In genomic region chr18:32301976-32302743, GRCh38 we compare ENCODE assay signal across 9 cellular contexts.
DNase-seq lines count a peak whose midpoint lies in the region; ATAC-seq, FAIRE-seq and TF ChIP-seq lines count a peak whose summit lies in the region.
"Had no signal": no experiment of that assay in that cellular context is flagged by ENCODE, and none has a peak within 500 bp of the region (broad histone marks: within the 10 kb centered on the region; RNA-seq: fewer than 3 reads in every experiment).

No MANE protein-coding gene starts in this region.

- H3K36me3 Mint-ChIP-seq in activated CD4-positive, alpha-beta T cell treated with anti-CD3 and anti-CD28 coated beads for 36 hours (ENCODE audit: low read depth), result no peaks in the 10 kb centered on the region

- peaks cover 16 to 23% of the 10 kb centered on the region in 2 donors for H3K4me1 ChIP-seq in gastrocnemius medialis
- H3K4me1 ChIP-seq: BLaER1 had no signal

- peaks cover 9% of the 10 kb centered on the region for H3K27me3 Mint-ChIP-seq in activated CD4-positive, alpha-beta T cell treated with anti-CD3 and anti-CD28 coated beads for 36 hours

- in situ Hi-C loops in brain microvascular endothelial cell (cut with HindIII; ENCODE audit: low pct_ligation_motif_present, low sequenced_read_pairs), result no loop called here
- in situ Hi-C loops in gastrocnemius medialis (cut with MboI; ENCODE audit: low sequenced_read_pairs in 4 of 4), result no loop called here

- FAIRE-seq in GM19239 (lab: Jason Lieb, UNC), result no peak

- intact Hi-C loops in activated CD4-positive, alpha-beta T cell treated with anti-CD3 and anti-CD28 coated beads for 36 hours (cut with DNase I, micrococcal nuclease), result no loop called here
- intact Hi-C loops in gastrocnemius medialis (cut with DNase I; ENCODE audit: low total_unique reads), result loop anchor here (5.0 to 10.0 kb wide), 3 partner anchors 60 to 207 kb away; partner anchors contain the start of gene RNF138

- H3K4me1 Mint-ChIP-seq in activated CD4-positive, alpha-beta T cell treated with anti-CD3 and anti-CD28 coated beads for 36 hours, result peaks cover 2% of the 10 kb centered on the region

- H3K9me3 Mint-ChIP-seq in activated CD4-positive, alpha-beta T cell treated with anti-CD3 and anti-CD28 coated beads for 36 hours (ENCODE audit: low read depth), result no peaks in the 10 kb centered on the region

- no peak overlapping the region for H3K27ac Mint-ChIP-seq in activated CD4-positive, alpha-beta T cell treated with anti-CD3 and anti-CD28 coated beads for 36 hours

- H3K9me3 ChIP-seq in gastrocnemius medialis, result no peaks in the 10 kb centered on the region
- H3K9me3 ChIP-seq: BLaER1 had no signal

- H3K4me3 Mint-ChIP-seq in activated CD4-positive, alpha-beta T cell treated with anti-CD3 and anti-CD28 coated beads for 36 hours, result no peak overlapping the region

- H3K4me3 ChIP-seq in brain microvascular endothelial cell (ENCODE audit: low read depth, low read length) (no peak overlapping the region), gastrocnemius medialis (peak overlapping the region in 2 of 4 donors; percentile 24 to 25)
- H3K4me3 ChIP-seq: BLaER1 had no signal

- TF ChIP-seq POLR2A in gastrocnemius medialis (IDR thresholded peaks at IDR 0.05), result no peak

- CTCF ChIA-PET in activated CD4-positive, alpha-beta T cell treated with anti-CD3 and anti-CD28 coated beads for 36 hours (lab: Charles Lee), result interaction anchor here (0.7 to 1.3 kb wide), 3 partner anchors 12 to 248 kb away, joined by 3 to 6 read pairs (median 3); no protein-coding TSS in a partner anchor

- peak overlapping the region; percentile 80 for H3K27ac ChIP-seq in brain microvascular endothelial cell
- H3K27ac ChIP-seq in gastrocnemius medialis, result peak overlapping the region; percentile 66 to 85 (median 78)
- H3K27ac ChIP-seq: BLaER1 had no signal

- no peak for TF ChIP-seq CTCF in brain microvascular endothelial cell (IDR thresholded peaks at IDR 0.05; ENCODE audit: low read depth, low read length, missing control alignments)
- TF ChIP-seq CTCF in gastrocnemius medialis (IDR thresholded peaks at IDR 0.05 in 4 of 5, conservative IDR thresholded peaks at IDR 0.05 in 1 of 5), result no peak

- DNase-seq in activated CD4-positive, alpha-beta T cell treated with anti-CD3 and anti-CD28 coated beads for 36 hours, result no peak
- DNase-seq in activated CD4-positive, alpha-beta T cell treated with anti-CD3 and anti-CD28 coated beads, Interleukin-2, amount 50 U/mL, for 48 hours, result no peak
- peak; percentile 93 for DNase-seq in brain microvascular endothelial cell
- DNase-seq in gastrocnemius medialis, result peak; percentile 22 to 58
- no peak for DNase-seq in GM19239 (ENCODE audit: insufficient read length, low spot score)
- DNase-seq in islet precursor cell, result no peak
- DNase-seq in occipital lobe (lab: John Stamatoyannopoulos, UW), result no peak

- H3K27me3 ChIP-seq in brain microvascular endothelial cell (replicated peaks) (no peaks in the 10 kb centered on the region), gastrocnemius medialis (no peaks in the 10 kb centered on the region)
- H3K27me3 ChIP-seq: BLaER1 had no signal

- ATAC-seq in activated CD4-positive, alpha-beta T cell treated with anti-CD3 and anti-CD28 coated beads for 36 hours, result peak; percentile 83
- ATAC-seq in HG03280 (IDR thresholded peaks at IDR 0.05; ENCODE audit: unreplicated experiment) (peak; percentile 57), gastrocnemius medialis (peak; percentile 94 to 98)

- H3K36me3 ChIP-seq in brain microvascular endothelial cell (replicated peaks), result no peaks in the 10 kb centered on the region
- H3K36me3 ChIP-seq in gastrocnemius medialis, result no peaks in the 10 kb centered on the region
- H3K36me3 ChIP-seq: BLaER1 had no signal

- POLR2A ChIA-PET in activated CD4-positive, alpha-beta T cell treated with anti-CD3 and anti-CD28 coated beads for 36 hours (lab: Charles Lee), result no interaction called here

Comparison
In these comparisons a context has a peak if more than half of its experiments do, and no peak if none do; other contexts are left out.
1. DNase-seq: peak in brain microvascular endothelial cell (single experiment) and gastrocnemius medialis (2 of 2); none in activated CD4-positive, alpha-beta T cell treated with anti-CD3 and anti-CD28 coated beads for 36 hours (single experiment), activated CD4-positive, alpha-beta T cell treated with anti-CD3 and anti-CD28 coated beads, Interleukin-2, amount 50 U/mL, for 48 hours (0 of 2), GM19239 (single experiment), islet precursor cell (single experiment) and occipital lobe (single experiment).
2. Peak in every context shown above with its lines, with median percentiles within 50 percentile points of each other: ATAC-seq.